ENCODE assay signal across 23 cellular contexts in the genomic region with DNA sequence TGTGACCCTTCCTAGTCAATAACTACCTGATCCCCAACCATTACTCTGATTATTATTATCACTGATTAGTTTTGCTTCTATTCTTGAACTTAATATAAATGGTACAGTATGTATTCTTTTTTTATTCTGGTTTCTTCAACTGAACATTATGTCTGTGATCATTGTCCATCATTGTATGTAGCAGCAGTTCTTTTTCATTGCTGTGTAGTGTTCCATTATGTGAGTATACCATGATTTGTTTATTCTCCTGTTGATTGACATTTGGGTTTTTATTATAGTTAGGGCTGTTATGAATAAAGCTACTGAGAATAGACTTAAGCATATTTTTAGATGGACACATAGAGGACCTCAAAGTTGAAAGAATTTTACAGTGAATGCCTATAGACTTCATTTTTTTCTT. TPM values are rescaled to one million over a fixed set of nuclear protein-coding genes. Genes with fewer than 3 reads are reported as not detected.
"Had no signal": no experiment of that assay in that cellular context is flagged by ENCODE, and none has a peak within 500 bp of the region (broad histone marks: within the 10 kb centered on the region; RNA-seq: fewer than 3 reads in every experiment).

No MANE protein-coding gene starts in this region.

- H3K9me2 ChIP-seq: SK-N-SH had no signal

- H3K9ac ChIP-seq: SK-N-SH had no signal

- H3K4me2 ChIP-seq: SK-N-SH had no signal

- ATAC-seq: Panc1, PC-3 had no signal

- H3K27ac ChIP-seq: RWPE1 had no signal

- DNase-seq: Kasumi-1; KG1; NCI-H1092; NCI-H1105 treated with DMSO at 0.1 percent for 48 hours; NCI-H1436; NCI-H187; NCI-H2029; NCI-H2081 treated with DMSO at 0.1 percent for 48 hours; NCI-H2171; NCI-H226; NCI-H446; NCI-H510A; NCI-H524 treated with DMSO at 0.1 percent for 48 hours; NCI-H69; NCI-H774; NK-92 treated with Interleukin-12 subunit alpha and Interleukin-12 subunit beta, amount 100 ng/mL, for 24 hours; PC-3; SHP77; SK-N-SH; T-helper 1 cell had no signal

RNA-seq across cellular contexts. Expression of a gene that starts 34.8 kb away (rescaled TPM):
- total RNA-seq: PC-3 had no signal

RNA-seq across cellular contexts. Expression of a gene that starts 51.8 kb away (rescaled TPM):
- total RNA-seq: OCI-LY7, PC-3 had no signal
